ENCODE assay signal across 8 cellular contexts in the genomic region with DNA sequence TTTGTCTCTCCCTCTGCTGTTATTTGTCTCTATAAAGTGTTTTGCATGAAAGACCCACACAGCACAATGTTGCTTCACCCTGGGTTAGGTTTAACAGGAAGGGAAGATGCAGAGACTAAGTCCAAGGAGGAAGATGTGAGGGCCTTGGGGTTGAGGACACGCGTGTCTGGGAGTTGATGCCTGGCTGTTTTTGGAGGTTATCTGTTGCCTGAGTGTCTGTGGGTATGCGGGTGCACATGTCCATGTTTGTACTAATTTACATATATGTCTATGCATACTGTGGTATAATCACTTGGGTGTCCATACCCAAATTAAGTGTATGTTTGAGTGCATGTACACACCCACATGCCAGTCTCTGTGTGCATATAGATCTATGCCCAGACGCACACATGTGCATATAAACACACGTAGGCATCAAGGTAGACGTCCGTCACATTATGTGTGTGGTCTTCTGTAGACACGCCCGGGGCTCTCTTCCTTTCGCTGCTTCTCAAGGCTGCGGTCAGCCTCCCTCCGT. TPM values are rescaled to one million over a fixed set of nuclear protein-coding genes. Genes with fewer than 3 reads are reported as not detected.
DNase-seq lines count a peak whose midpoint lies in the region; ATAC-seq and TF ChIP-seq lines count a peak whose summit lies in the region.

No MANE protein-coding gene starts in this region.

- peak overlapping the region; percentile 61 for H3K9ac ChIP-seq in neural cell (ENCODE audit: low read length)

- peak overlapping the region; percentile 76 for H3K4me3 Mint-ChIP-seq in dendritic cell treated with granulocyte-macrophage colony-stimulating factor and Interleukin-4, amounts not matched to agents 40 ng/mL and 50 ng/mL, for 4 days

- intact Hi-C loops in dendritic cell treated with granulocyte-macrophage colony-stimulating factor and Interleukin-4, amounts not matched to agents 40 ng/mL and 50 ng/mL, for 4 days (cut with micrococcal nuclease) = loop anchor here (10.0 kb wide), 2 partner anchors 71 to 99 kb away; a partner anchor contains a TSS

- peaks cover 29% of the 10 kb centered on the region for H3K27me3 ChIP-seq in neural cell (ENCODE audit: insufficient read depth, low read depth, low read length)

- H3K4me2 ChIP-seq in neural cell (ENCODE audit: low read length) = no peak overlapping the region

- H3K36me3 Mint-ChIP-seq in dendritic cell treated with granulocyte-macrophage colony-stimulating factor and Interleukin-4, amounts not matched to agents 40 ng/mL and 50 ng/mL, for 4 days (ENCODE audit: low read depth) = peaks cover 15% of the 10 kb centered on the region

- no peak for TF ChIP-seq RAD21 in neural cell (conservative IDR thresholded peaks at IDR 0.05)

- H3K4me3 ChIP-seq in neural cell (ENCODE audit: low read length) = peak overlapping the region; percentile 68

- H3K4me1 Mint-ChIP-seq in dendritic cell treated with granulocyte-macrophage colony-stimulating factor and Interleukin-4, amounts not matched to agents 40 ng/mL and 50 ng/mL, for 4 days (ENCODE audit: low read depth) = peaks cover 44% of the 10 kb centered on the region

- H3K9me3 Mint-ChIP-seq in dendritic cell treated with granulocyte-macrophage colony-stimulating factor and Interleukin-4, amounts not matched to agents 40 ng/mL and 50 ng/mL, for 4 days = no peaks in the 10 kb centered on the region

- peak; percentile 29 for DNase-seq in NAMALWA (ENCODE audit: low spot score)
- DNase-seq in NCI-H1436 treated with DMSO at 0.1 percent for 48 hours (lab: John Stamatoyannopoulos, UW) = no peak
- DNase-seq in HuH-7.5 (ENCODE audit: low spot score) = no peak
- no peak for DNase-seq in activated CD4-positive, alpha-beta T cell treated with anti-CD3 and anti-CD28 coated beads, Interleukin-2, amount 50 U/mL, for 4 hours

- ATAC-seq in GM18511 (IDR thresholded peaks at IDR 0.05; ENCODE audit: unreplicated experiment) = peak; percentile 15
- no peak for ATAC-seq in HG02642 (IDR thresholded peaks at IDR 0.05; ENCODE audit: poor library complexity, unreplicated experiment)

- H3K27ac ChIP-seq in neural cell (ENCODE audit: low read length) = no peak overlapping the region

- no peaks in the 10 kb centered on the region for H3K79me2 ChIP-seq in neural cell (replicated peaks; ENCODE audit: insufficient read depth, low read length)

- H3F3A ChIP-seq in neural cell (ENCODE audit: insufficient read depth, low read length, poor library complexity, severe bottlenecking) = no peaks in the 10 kb centered on the region

- H3K27ac Mint-ChIP-seq in dendritic cell treated with granulocyte-macrophage colony-stimulating factor and Interleukin-4, amounts not matched to agents 40 ng/mL and 50 ng/mL, for 4 days = peak overlapping the region; percentile 63

- peaks cover 42% of the 10 kb centered on the region for H3K27me3 Mint-ChIP-seq in dendritic cell treated with granulocyte-macrophage colony-stimulating factor and Interleukin-4, amounts not matched to agents 40 ng/mL and 50 ng/mL, for 4 days

- no peak for TF ChIP-seq EP300 in neural cell (conservative IDR thresholded peaks at IDR 0.05; ENCODE audit: poor library complexity, severe bottlenecking)

- no peaks in the 10 kb centered on the region for H3K36me3 ChIP-seq in neural cell (ENCODE audit: insufficient read depth, low read length)

- no peaks in the 10 kb centered on the region for H4K20me1 ChIP-seq in neural cell (ENCODE audit: insufficient read depth)

- no peaks in the 10 kb centered on the region for H3K9me2 ChIP-seq in neural cell (ENCODE audit: insufficient read depth, low read length)

- H3K9me3 ChIP-seq in neural cell (ENCODE audit: low read length) = no peaks in the 10 kb centered on the region

- H2AFZ ChIP-seq in neural cell (ENCODE audit: low read depth, low read length) = no peak overlapping the region

- TF ChIP-seq CTCF in neural cell (IDR thresholded peaks at IDR 0.05; ENCODE audit: poor library complexity, severe bottlenecking) = no peak

TF ChIP-seq in neural cell, 6 proteins besides CTCF, POLR2A, EP300 and RAD21:
- TF ChIP-seq MXI1 (conservative IDR thresholded peaks at IDR 0.05; ENCODE audit: poor library complexity, severe bottlenecking) = no peak
- no peak for TF ChIP-seq EZH2 (IDR thresholded peaks at IDR 0.05; ENCODE audit: borderline replicate concordance, insufficient read depth, low read length, poor library complexity, severe bottlenecking)
- no peak for TF ChIP-seq TAF1 (IDR thresholded peaks at IDR 0.05; ENCODE audit: low read depth)
- TF ChIP-seq, protein P1, sequence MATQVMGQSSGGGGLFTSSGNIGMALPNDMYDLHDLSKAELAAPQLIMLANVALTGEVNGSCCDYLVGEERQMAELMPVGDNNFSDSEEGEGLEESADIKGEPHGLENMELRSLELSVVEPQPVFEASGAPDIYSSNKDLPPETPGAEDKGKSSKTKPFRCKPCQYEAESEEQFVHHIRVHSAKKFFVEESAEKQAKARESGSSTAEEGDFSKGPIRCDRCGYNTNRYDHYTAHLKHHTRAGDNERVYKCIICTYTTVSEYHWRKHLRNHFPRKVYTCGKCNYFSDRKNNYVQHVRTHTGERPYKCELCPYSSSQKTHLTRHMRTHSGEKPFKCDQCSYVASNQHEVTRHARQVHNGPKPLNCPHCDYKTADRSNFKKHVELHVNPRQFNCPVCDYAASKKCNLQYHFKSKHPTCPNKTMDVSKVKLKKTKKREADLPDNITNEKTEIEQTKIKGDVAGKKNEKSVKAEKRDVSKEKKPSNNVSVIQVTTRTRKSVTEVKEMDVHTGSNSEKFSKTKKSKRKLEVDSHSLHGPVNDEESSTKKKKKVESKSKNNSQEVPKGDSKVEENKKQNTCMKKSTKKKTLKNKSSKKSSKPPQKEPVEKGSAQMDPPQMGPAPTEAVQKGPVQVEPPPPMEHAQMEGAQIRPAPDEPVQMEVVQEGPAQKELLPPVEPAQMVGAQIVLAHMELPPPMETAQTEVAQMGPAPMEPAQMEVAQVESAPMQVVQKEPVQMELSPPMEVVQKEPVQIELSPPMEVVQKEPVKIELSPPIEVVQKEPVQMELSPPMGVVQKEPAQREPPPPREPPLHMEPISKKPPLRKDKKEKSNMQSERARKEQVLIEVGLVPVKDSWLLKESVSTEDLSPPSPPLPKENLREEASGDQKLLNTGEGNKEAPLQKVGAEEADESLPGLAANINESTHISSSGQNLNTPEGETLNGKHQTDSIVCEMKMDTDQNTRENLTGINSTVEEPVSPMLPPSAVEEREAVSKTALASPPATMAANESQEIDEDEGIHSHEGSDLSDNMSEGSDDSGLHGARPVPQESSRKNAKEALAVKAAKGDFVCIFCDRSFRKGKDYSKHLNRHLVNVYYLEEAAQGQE (IDR thresholded peaks at IDR 0.05; ENCODE audit: borderline replicate concordance) = no peak
- TF ChIP-seq SMC3 (conservative IDR thresholded peaks at IDR 0.05; ENCODE audit: poor library complexity) = no peak
- no peak for TF ChIP-seq POLR2AphosphoS5 (IDR thresholded peaks at IDR 0.05)

RNA-seq across cellular contexts. Expression of a gene that starts 1.0 kb away (rescaled TPM):
- polyA plus RNA-seq in neural cell = 0.66 and 1.3 TPM in 2 replicates
- 0.81 and 1.7 TPM in 2 replicates for polyA minus RNA-seq in neural cell
